Comparison of ENCODE assay signal across 9 cellular contexts in the genomic region with DNA sequence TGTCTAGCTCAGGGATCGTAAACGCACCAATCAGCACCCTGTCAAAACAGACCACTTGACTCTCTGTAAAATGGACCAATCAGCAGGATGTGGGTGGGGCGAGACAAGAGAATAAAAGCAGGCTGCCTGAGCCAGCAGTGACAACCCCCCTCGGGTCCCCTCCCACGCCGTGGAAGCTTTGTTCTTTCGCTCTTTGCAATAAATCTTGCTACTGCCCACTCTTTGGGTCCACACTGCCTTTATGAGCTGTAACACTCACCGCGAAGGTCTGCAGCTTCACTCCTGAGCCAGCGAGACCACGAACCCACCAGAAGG. TPM values are rescaled to one million over a fixed set of nuclear protein-coding genes. Genes with fewer than 3 reads are reported as not detected.
DNase-seq lines count a peak whose midpoint lies in the region; ATAC-seq, FAIRE-seq and TF ChIP-seq lines count a peak whose summit lies in the region.
"Not testable (repeated sequence)": the region's sequence is repeated elsewhere in the genome, so short reads cannot be mapped to it uniquely, and the experiment has no call there.
"Had no signal": no experiment of that assay in that cellular context is flagged by ENCODE, and none has a peak within 500 bp of the region (broad histone marks: within the 10 kb centered on the region; RNA-seq: fewer than 3 reads in every experiment).

No MANE protein-coding gene starts in this region.

- not testable (repeated sequence) for H2AK5ac ChIP-seq in neuronal stem cell (ENCODE audit: low read depth, low read length)

- not testable (repeated sequence) for H2BK120ac ChIP-seq in neuronal stem cell (ENCODE audit: low read depth, low read length)

- not testable (repeated sequence) for TF ChIP-seq CTCF in CD4-positive, alpha-beta T cell (IDR thresholded peaks at IDR 0.05); NB4 (IDR thresholded peaks at IDR 0.05; ENCODE audit: low read depth, low read length); K562 (IDR thresholded peaks at IDR 0.05 in 2 of 3, conservative IDR thresholded peaks at IDR 0.05 in 1 of 3; ENCODE audit: insufficient read depth in 2 of 3, low read depth in 1 of 3, low read length in 3 of 3)

- H3K9ac ChIP-seq in K562 (ENCODE audit: insufficient read depth in 1 of 2, low read depth in 2 of 2, low read length in 2 of 2); neuronal stem cell (ENCODE audit: low read depth, low read length, poor library complexity): not testable (repeated sequence)

- H3K14ac ChIP-seq in neuronal stem cell (ENCODE audit: low read length), result not testable (repeated sequence)

- not testable (repeated sequence) for H2BK15ac ChIP-seq in neuronal stem cell (ENCODE audit: low read length)

- not testable (repeated sequence) for H3K4me1 Mint-ChIP-seq in CD4-positive, alpha-beta T cell (ENCODE audit: low read depth)
- peaks cover 39% of the 10 kb centered on the region for H3K4me1 Mint-ChIP-seq in activated T-helper 1 cell treated with anti-CD3 and anti-CD28 coated beads, Interleukin-12 subunit alpha, Interleukin-12 subunit beta, Interleukin-2, Interleukin-4 antibody, amounts not matched to agents 30 ng/mL and 10 ng/mL and 1 ng/mL, durations not matched to agents 14 hours and 24 hours and 36 hours (ENCODE audit: low read depth)

- POLR2A ChIA-PET in CD4-positive, alpha-beta T cell (lab: Charles Lee), result not testable (repeated sequence)
- POLR2A ChIA-PET in K562 (lab: Yijun Ruan, JAX), result interaction anchor here (1.6 kb wide), 1 partner anchor 10 kb away, joined by 4 read pairs; no protein-coding TSS in a partner anchor

- H3K9me1 ChIP-seq in K562 (ENCODE audit: control insufficient read depth, insufficient read depth, low read length), result not testable (repeated sequence)

- in situ Hi-C loops in K562 (cut with MboI), result loop anchor here (25.0 kb wide), 2 partner anchors 187 to 437 kb away; a partner anchor contains a TSS

- intact Hi-C loops in CD4-positive, alpha-beta T cell (cut with DNase I, micrococcal nuclease), result loop anchor here (5.0 to 10.0 kb wide), 4 partner anchors 422 to 492 kb away; a partner anchor contains a TSS
- intact Hi-C loops in activated T-helper 1 cell treated with anti-CD3 and anti-CD28 coated beads, Interleukin-12 subunit alpha, Interleukin-12 subunit beta, Interleukin-2, Interleukin-4 antibody, amounts not matched to agents 30 ng/mL and 10 ng/mL and 1 ng/mL, durations not matched to agents 14 hours and 24 hours and 36 hours (cut with micrococcal nuclease), result loop anchor here (1.0 kb wide), 1 partner anchor 9 kb away; no protein-coding TSS in a partner anchor
- intact Hi-C loops in K562 (cut with micrococcal nuclease), result loop anchor here (5.0 to 10.0 kb wide), 2 partner anchors 182 to 270 kb away; a partner anchor contains a TSS

- not testable (repeated sequence) for H3K18ac ChIP-seq in neuronal stem cell (ENCODE audit: low read length)

- H2AFZ ChIP-seq in K562 (ENCODE audit: low read depth, low read length), result 0 out of 2 replicates have a peak overlapping the region, but pooled peaks have one; percentile 58
- H2AFZ ChIP-seq in neuronal stem cell (ENCODE audit: low read length), result peak overlapping the region; percentile 13

- peak overlapping the region; percentile 85 for H3K4me3 Mint-ChIP-seq in CD4-positive, alpha-beta T cell
- peak overlapping the region; percentile 80 for H3K4me3 Mint-ChIP-seq in activated T-helper 1 cell treated with anti-CD3 and anti-CD28 coated beads, Interleukin-12 subunit alpha, Interleukin-12 subunit beta, Interleukin-2, Interleukin-4 antibody, amounts not matched to agents 30 ng/mL and 10 ng/mL and 1 ng/mL, durations not matched to agents 14 hours and 24 hours and 36 hours

- not testable (repeated sequence) for H3K9me3 Mint-ChIP-seq in CD4-positive, alpha-beta T cell; activated T-helper 1 cell treated with anti-CD3 and anti-CD28 coated beads, Interleukin-12 subunit alpha, Interleukin-12 subunit beta, Interleukin-2, Interleukin-4 antibody, amounts not matched to agents 30 ng/mL and 10 ng/mL and 1 ng/mL, durations not matched to agents 14 hours and 24 hours and 36 hours

- not testable (repeated sequence) for H3K4ac ChIP-seq in neuronal stem cell (ENCODE audit: low read length)

- not testable (repeated sequence) for H3K27me3 Mint-ChIP-seq in CD4-positive, alpha-beta T cell; activated T-helper 1 cell treated with anti-CD3 and anti-CD28 coated beads, Interleukin-12 subunit alpha, Interleukin-12 subunit beta, Interleukin-2, Interleukin-4 antibody, amounts not matched to agents 30 ng/mL and 10 ng/mL and 1 ng/mL, durations not matched to agents 14 hours and 24 hours and 36 hours (ENCODE audit: insufficient read depth)

- not testable (repeated sequence) for H4K20me1 ChIP-seq in K562 (replicated peaks; ENCODE audit: control insufficient read depth, insufficient read depth, low read length)

- not testable (repeated sequence) for TF ChIP-seq POLR2A in NB4 (IDR thresholded peaks at IDR 0.05; ENCODE audit: extremely low read depth, insufficient read length)
- TF ChIP-seq POLR2A in K562 (conservative IDR thresholded peaks at IDR 0.05), result peak; percentile 51; the same call in 1 of the 2 replicates

- H4K8ac ChIP-seq in neuronal stem cell (ENCODE audit: low read depth, low read length), result not testable (repeated sequence)

- H3K27me3 ChIP-seq in CD4-positive, alpha-beta T cell (ENCODE audit: control insufficient read depth, insufficient read depth, low read length); neuronal stem cell (ENCODE audit: control insufficient read depth in 3 of 3, insufficient read depth in 3 of 3, low read depth in 1 of 3, low read length in 3 of 3): not testable (repeated sequence)
- peaks cover 2 to 10% of the 10 kb centered on the region in 2 experiments; a peak in 1 of 5 replicates for H3K27me3 ChIP-seq in K562 (ENCODE audit: control insufficient read depth in 2 of 2, insufficient read depth in 2 of 2, low read length in 2 of 2)

- H3K36me3 ChIP-seq in K562 (ENCODE audit: control insufficient read depth, insufficient read depth, low read length); neuronal stem cell (replicated peaks in 1 of 2; ENCODE audit: control insufficient read depth in 2 of 2, insufficient read depth in 2 of 2, low read length in 2 of 2): not testable (repeated sequence)

- peaks cover 6 to 26% of the 10 kb centered on the region in 2 experiments; a peak in 4 of 5 replicates for H3K4me1 ChIP-seq in K562 (replicated peaks in 1 of 2; ENCODE audit: control insufficient read depth in 2 of 2, insufficient read depth in 2 of 2, low read length in 2 of 2)
- H3K4me1 ChIP-seq in neuronal stem cell (ENCODE audit: control insufficient read depth in 2 of 2, insufficient read depth in 1 of 2, low read depth in 1 of 2, low read length in 2 of 2), result not testable (repeated sequence)

- peak in 6 of 10 experiments; percentile 10 to 30 (median 20) for DNase-seq in CD4-positive, alpha-beta T cell
- DNase-seq in NB4 (ENCODE audit: low read depth) (peak; percentile 36), T-helper 1 cell (peak in 3 of 5 donors; percentile 20 to 73 (median 34)), K562 (ENCODE audit: extremely low read depth in 1 of 4, low spot score in 3 of 4) (peak in 1 of 4 experiments; percentile 63)
- peak; percentile 37 to 39 for DNase-seq in activated CD4-positive, alpha-beta T cell treated with anti-CD3 and anti-CD28 coated beads, Interleukin-2, amount 50 U/mL, for 4 hours
- DNase-seq in activated T-helper 1 cell treated with anti-CD3 and anti-CD28 coated beads, Interleukin-12 subunit alpha, Interleukin-12 subunit beta, Interleukin-2, Interleukin-4 antibody, amounts not matched to agents 30 ng/mL and 10 ng/mL and 1 ng/mL, durations not matched to agents 14 hours and 24 hours and 36 hours (ENCODE audit: low spot score), result peak; percentile 26
- DNase-seq in neuronal stem cell (ENCODE audit: low spot score), result not testable (repeated sequence)
- DNase-seq in stimulated activated CD8-positive, alpha-beta memory T cell treated with anti-CD3 and anti-CD28 coated beads, Interleukin-12 subunit alpha, Interleukin-12 subunit beta, amount 100 ng/mL, for 1 hour (ENCODE audit: low read depth), result peak; percentile 12

- not testable (repeated sequence) for H4K91ac ChIP-seq in neuronal stem cell (ENCODE audit: low read depth, low read length, poor library complexity)

- H3K23ac ChIP-seq in neuronal stem cell (ENCODE audit: low read depth, low read length, poor library complexity), result not testable (repeated sequence)

- TF ChIP-seq RAD21 in K562 (CRISPR knock-in tag; conservative IDR thresholded peaks at IDR 0.05 in 1 of 2, IDR thresholded peaks at IDR 0.05 in 1 of 2), result not testable (repeated sequence)

- not testable (repeated sequence) for TF ChIP-seq EP300 in K562 (IDR thresholded peaks at IDR 0.05; ENCODE audit: low read length)

- H3K79me1 ChIP-seq in neuronal stem cell (ENCODE audit: low read depth, low read length), result not testable (repeated sequence)

- H3K79me2 ChIP-seq in K562 (ENCODE audit: control insufficient read depth, insufficient read depth, low read length), result not testable (repeated sequence)

- not testable (repeated sequence) for H3K9me3 ChIP-seq in CD4-positive, alpha-beta T cell (ENCODE audit: control insufficient read depth, low read length); K562 (replicated peaks; ENCODE audit: control insufficient read depth, insufficient read depth, low read depth, low read length); neuronal stem cell (replicated peaks in 1 of 2; ENCODE audit: control insufficient read depth in 2 of 2, insufficient read depth in 1 of 2, low read depth in 1 of 2, low read length in 2 of 2)

- H3K4me3 ChIP-seq in NB4 (ENCODE audit: low read depth, low read length); K562; neuronal stem cell (ENCODE audit: low read length in 2 of 2): not testable (repeated sequence)

- not testable (repeated sequence) for H3K4me2 ChIP-seq in K562 (ENCODE audit: insufficient read depth, low read length); neuronal stem cell (ENCODE audit: insufficient read depth, low read length, poor library complexity, severe bottlenecking)

- H2BK5ac ChIP-seq in neuronal stem cell (ENCODE audit: low read length), result not testable (repeated sequence)

- H3K36me3 Mint-ChIP-seq in CD4-positive, alpha-beta T cell (ENCODE audit: low read depth); activated T-helper 1 cell treated with anti-CD3 and anti-CD28 coated beads, Interleukin-12 subunit alpha, Interleukin-12 subunit beta, Interleukin-2, Interleukin-4 antibody, amounts not matched to agents 30 ng/mL and 10 ng/mL and 1 ng/mL, durations not matched to agents 14 hours and 24 hours and 36 hours (ENCODE audit: low read depth): not testable (repeated sequence)

- FAIRE-seq in K562 (lab: Jason Lieb, UNC), result peak; percentile 11

- WGBS in K562 (ENCODE audit: insufficient coverage, low coverage, missing lambda C conversion rate), result 18% methylated on average over 4 of the region's 11 CpGs
- no CpG with 5 or more reads among the region's 11 CpGs for WGBS in neuronal stem cell (ENCODE audit: extremely low coverage in 2 of 2, insufficient read length in 2 of 2, insufficient replicate concordance in 1 of 2), 2 donors

- BruUV-seq in K562 (replicated peaks; lab: Mats Ljungman, UMichigan), result not testable (repeated sequence)

- CTCF ChIA-PET in CD4-positive, alpha-beta T cell (lab: Charles Lee), result interaction anchor here (1.5 to 2.7 kb wide), 2 partner anchors 80 to 180 kb away, joined by 3 to 13 read pairs; no protein-coding TSS in a partner anchor
- CTCF ChIA-PET in K562 (lab: Yijun Ruan, JAX; ENCODE audit: low intra/inter-chr PET ratio), result not testable (repeated sequence)

- H2BK12ac ChIP-seq in neuronal stem cell (ENCODE audit: low read length), result not testable (repeated sequence)

- ATAC-seq in CD4-positive, alpha-beta T cell (ENCODE audit: poor library complexity); K562: not testable (repeated sequence)

- not testable (repeated sequence) for H3K27ac ChIP-seq in CD4-positive, alpha-beta T cell (ENCODE audit: low read depth, low read length); K562 (ENCODE audit: extremely low read depth, low read depth, low read length); neuronal stem cell (replicated peaks; ENCODE audit: low read length)

- H3K27ac Mint-ChIP-seq in CD4-positive, alpha-beta T cell, result not testable (repeated sequence)
- H3K27ac Mint-ChIP-seq in activated T-helper 1 cell treated with anti-CD3 and anti-CD28 coated beads, Interleukin-12 subunit alpha, Interleukin-12 subunit beta, Interleukin-2, Interleukin-4 antibody, amounts not matched to agents 30 ng/mL and 10 ng/mL and 1 ng/mL, durations not matched to agents 14 hours and 24 hours and 36 hours, result peak overlapping the region; percentile 80

RNA-seq across cellular contexts. Expression of a gene that starts 13.5 kb away (rescaled TPM):
- 10 to 100 TPM; 14.9 to 16.0 TPM for total RNA-seq in CD4-positive, alpha-beta T cell
- total RNA-seq in activated T-helper 1 cell treated with anti-CD3 and anti-CD28 coated beads, Interleukin-12 subunit alpha, Interleukin-12 subunit beta, Interleukin-2, Interleukin-4 antibody, amounts not matched to agents 30 ng/mL and 10 ng/mL and 1 ng/mL, durations not matched to agents 14 hours and 24 hours and 36 hours, result 33.2 and 34.2 TPM in 2 replicates
- 0.58 and 1.8 TPM in 2 replicates for total RNA-seq in K562 (2011; cell fraction: chromatin; rRNA removed; ENCODE audit: low replicate concordance)
- total RNA-seq in K562 (2011; cell fraction: nucleolus; rRNA removed), result 0.13 and 0.83 TPM in 2 replicates
- total RNA-seq in K562 (2011; cell fraction: nucleoplasm; rRNA removed), result 0.61 and 1.7 TPM in 2 replicates
- 0.09 TPM in 1 of 2 replicates, not detected in the other for total RNA-seq in K562 (2014; rRNA removed)
- total RNA-seq in K562 (2014; rRNA removed; fragmentation: Illumina TruSeq; extraction: Trizol), result not detected in 2 replicates
- not detected in 2 replicates for total RNA-seq in K562 (2015; rRNA removed; fragmentation: Illumina TruSeq; extraction: Trizol)
- total RNA-seq in K562 (2021), result 0.20 TPM in 1 of 2 replicates, not detected in the other
- 0.04 and 0.11 TPM in 2 replicates for polyA plus RNA-seq in K562 (2011; rRNA removed)
- polyA plus RNA-seq in K562 (2011; cell fraction: cytosol; rRNA removed), result 0.12 TPM in 1 of 2 replicates, not detected in the other
- polyA plus RNA-seq in K562 (2011; cell fraction: nucleus; rRNA removed), result 0.22 and 0.54 TPM in 2 replicates
- polyA plus RNA-seq in K562 (2012), result 0.03 and 0.10 TPM in 2 replicates
- not detected in 2 replicates for polyA plus RNA-seq in K562 (2014; fragmentation: Illumina TruSeq; extraction: Trizol)
- under 1 TPM in 1 of 2 experiments, not detected in 1; 0.13 TPM for polyA plus RNA-seq in K562 (2014; fragmentation: Nextera tagmentation; extraction: Ambion mirVana)
- polyA plus RNA-seq in K562 (2014; rRNA removed), result not detected in 2 replicates
- not detected in 2 replicates for polyA minus RNA-seq in K562 (2011; rRNA and poly(A)+ RNA removed)
- polyA minus RNA-seq in K562 (2011; cell fraction: cytosol; rRNA and poly(A)+ RNA removed), result not detected in 2 replicates
- polyA minus RNA-seq in K562 (2011; cell fraction: nucleus; rRNA and poly(A)+ RNA removed), result not detected in 2 replicates
- 0.54 TPM for polyA plus RNA-seq in neuronal stem cell (2013, experiment 1 of 2)
- polyA plus RNA-seq in neuronal stem cell (2013, experiment 2 of 2), result 0.48 TPM

RNA-seq across cellular contexts. Expression of a gene that starts 13.8 kb away (rescaled TPM):
- 1 to 10 TPM; 1.1 to 1.3 TPM for total RNA-seq in CD4-positive, alpha-beta T cell
- total RNA-seq in activated T-helper 1 cell treated with anti-CD3 and anti-CD28 coated beads, Interleukin-12 subunit alpha, Interleukin-12 subunit beta, Interleukin-2, Interleukin-4 antibody, amounts not matched to agents 30 ng/mL and 10 ng/mL and 1 ng/mL, durations not matched to agents 14 hours and 24 hours and 36 hours, result 5.6 and 7.3 TPM in 2 replicates
- 3.7 and 10.0 TPM in 2 replicates for total RNA-seq in K562 (2011; cell fraction: chromatin; rRNA removed; ENCODE audit: low replicate concordance)
- total RNA-seq in K562 (2011; cell fraction: nucleolus; rRNA removed), result 6.3 and 12.5 TPM in 2 replicates
- total RNA-seq in K562 (2011; cell fraction: nucleoplasm; rRNA removed), result 4.3 and 6.3 TPM in 2 replicates
- 0.68 and 2.0 TPM in 2 replicates for total RNA-seq in K562 (2014; rRNA removed)
- 0.61 and 0.65 TPM in 2 replicates for total RNA-seq in K562 (2014; rRNA removed; fragmentation: Illumina TruSeq; extraction: Trizol)
- total RNA-seq in K562 (2015; rRNA removed; fragmentation: Illumina TruSeq; extraction: Trizol), result 1.0 and 1.7 TPM in 2 replicates
- 2.2 and 2.8 TPM in 2 replicates for total RNA-seq in K562 (2021)
- 0.60 and 4.4 TPM in 2 replicates for polyA plus RNA-seq in K562 (2011; rRNA removed)
- polyA plus RNA-seq in K562 (2011; cell fraction: cytosol; rRNA removed), result 0.57 and 2.3 TPM in 2 replicates
- polyA plus RNA-seq in K562 (2011; cell fraction: nucleus; rRNA removed), result 8.2 and 24.8 TPM in 2 replicates
- polyA plus RNA-seq in K562 (2012), result 1.2 and 3.3 TPM in 2 replicates
- polyA plus RNA-seq in K562 (2014; fragmentation: Illumina TruSeq; extraction: Trizol), result 0.98 and 1.2 TPM in 2 replicates
- polyA plus RNA-seq in K562 (2014; fragmentation: Nextera tagmentation; extraction: Ambion mirVana), result under 1 TPM; 0.06 TPM
- polyA plus RNA-seq in K562 (2014; rRNA removed), result 1.3 and 3.1 TPM in 2 replicates
- polyA minus RNA-seq in K562 (2011; rRNA and poly(A)+ RNA removed), result 1.1 and 2.1 TPM in 2 replicates
- 2.2 TPM in 1 of 2 replicates, not detected in the other for polyA minus RNA-seq in K562 (2011; cell fraction: cytosol; rRNA and poly(A)+ RNA removed)
- polyA minus RNA-seq in K562 (2011; cell fraction: nucleus; rRNA and poly(A)+ RNA removed), result 3.6 and 18.4 TPM in 2 replicates
- 2.4 TPM for polyA plus RNA-seq in neuronal stem cell (2013, experiment 1 of 2)
- polyA plus RNA-seq in neuronal stem cell (2013, experiment 2 of 2), result 2.5 TPM
- total RNA-seq: dermis blood vessel endothelial cell had no signal

RNA-seq across cellular contexts. Expression of a gene that starts 39.6 kb away (rescaled TPM):
- total RNA-seq in CD4-positive, alpha-beta T cell, result 10 to 100 TPM; 59.3 to 62.6 TPM
- 34.3 and 36.6 TPM in 2 replicates for total RNA-seq in activated T-helper 1 cell treated with anti-CD3 and anti-CD28 coated beads, Interleukin-12 subunit alpha, Interleukin-12 subunit beta, Interleukin-2, Interleukin-4 antibody, amounts not matched to agents 30 ng/mL and 10 ng/mL and 1 ng/mL, durations not matched to agents 14 hours and 24 hours and 36 hours
- total RNA-seq in K562 (2011; cell fraction: chromatin; rRNA removed; ENCODE audit: low replicate concordance), result 47.2 and 114 TPM in 2 replicates
- 82.2 and 90.6 TPM in 2 replicates for total RNA-seq in K562 (2011; cell fraction: nucleolus; rRNA removed)
- total RNA-seq in K562 (2011; cell fraction: nucleoplasm; rRNA removed), result 50.4 and 59.2 TPM in 2 replicates
- 35.0 and 38.1 TPM in 2 replicates for total RNA-seq in K562 (2014; rRNA removed)
- total RNA-seq in K562 (2014; rRNA removed; fragmentation: Illumina TruSeq; extraction: Trizol), result 15.2 and 16.8 TPM in 2 replicates
- 23.6 and 24.4 TPM in 2 replicates for total RNA-seq in K562 (2015; rRNA removed; fragmentation: Illumina TruSeq; extraction: Trizol)
- total RNA-seq in K562 (2021), result 33.5 and 37.9 TPM in 2 replicates
- 14.0 and 14.1 TPM in 2 replicates for polyA plus RNA-seq in K562 (2011; rRNA removed)
- 14.0 and 32.8 TPM in 2 replicates for polyA plus RNA-seq in K562 (2011; cell fraction: cytosol; rRNA removed)
- polyA plus RNA-seq in K562 (2011; cell fraction: nucleus; rRNA removed), result 17.8 and 25.2 TPM in 2 replicates
- 22.3 and 36.1 TPM in 2 replicates for polyA plus RNA-seq in K562 (2012)
- polyA plus RNA-seq in K562 (2014; fragmentation: Illumina TruSeq; extraction: Trizol), result 24.9 and 28.4 TPM in 2 replicates
- 1 to 10 TPM; 2.2 to 2.4 TPM for polyA plus RNA-seq in K562 (2014; fragmentation: Nextera tagmentation; extraction: Ambion mirVana)
- 27.7 and 28.3 TPM in 2 replicates for polyA plus RNA-seq in K562 (2014; rRNA removed)
- 11.9 and 18.9 TPM in 2 replicates for polyA minus RNA-seq in K562 (2011; rRNA and poly(A)+ RNA removed)
- polyA minus RNA-seq in K562 (2011; cell fraction: cytosol; rRNA and poly(A)+ RNA removed), result 22.0 and 22.2 TPM in 2 replicates
- polyA minus RNA-seq in K562 (2011; cell fraction: nucleus; rRNA and poly(A)+ RNA removed), result 44.2 and 45.3 TPM in 2 replicates
- 14.6 TPM for polyA plus RNA-seq in neuronal stem cell (2013, experiment 1 of 2)
- polyA plus RNA-seq in neuronal stem cell (2013, experiment 2 of 2), result 15.0 TPM

RNA-seq across cellular contexts. Expression of a gene that starts 40.7 kb away (rescaled TPM):
- 10 to 100 TPM; 58.6 to 70.4 TPM for total RNA-seq in CD4-positive, alpha-beta T cell
- total RNA-seq in activated T-helper 1 cell treated with anti-CD3 and anti-CD28 coated beads, Interleukin-12 subunit alpha, Interleukin-12 subunit beta, Interleukin-2, Interleukin-4 antibody, amounts not matched to agents 30 ng/mL and 10 ng/mL and 1 ng/mL, durations not matched to agents 14 hours and 24 hours and 36 hours, result 162 and 164 TPM in 2 replicates
- 10.4 and 40.1 TPM in 2 replicates for total RNA-seq in K562 (2011; cell fraction: chromatin; rRNA removed; ENCODE audit: low replicate concordance)
- 65.7 and 75.7 TPM in 2 replicates for total RNA-seq in K562 (2011; cell fraction: nucleolus; rRNA removed)
- total RNA-seq in K562 (2011; cell fraction: nucleoplasm; rRNA removed), result 39.2 and 45.6 TPM in 2 replicates
- total RNA-seq in K562 (2014; rRNA removed), result 147 and 189 TPM in 2 replicates
- 57.6 and 86.8 TPM in 2 replicates for total RNA-seq in K562 (2014; rRNA removed; fragmentation: Illumina TruSeq; extraction: Trizol)
- 104 and 111 TPM in 2 replicates for total RNA-seq in K562 (2015; rRNA removed; fragmentation: Illumina TruSeq; extraction: Trizol)
- total RNA-seq in K562 (2021), result 99.4 and 104 TPM in 2 replicates
- polyA plus RNA-seq in K562 (2011; rRNA removed), result 146 and 161 TPM in 2 replicates
- 295 and 471 TPM in 2 replicates for polyA plus RNA-seq in K562 (2011; cell fraction: cytosol; rRNA removed)
- 117 and 133 TPM in 2 replicates for polyA plus RNA-seq in K562 (2011; cell fraction: nucleus; rRNA removed)
- polyA plus RNA-seq in K562 (2012), result 198 and 206 TPM in 2 replicates
- 113 and 154 TPM in 2 replicates for polyA plus RNA-seq in K562 (2014; fragmentation: Illumina TruSeq; extraction: Trizol)
- polyA plus RNA-seq in K562 (2014; fragmentation: Nextera tagmentation; extraction: Ambion mirVana), result 100 to 1,000 TPM; 104 to 122 TPM
- 182 and 250 TPM in 2 replicates for polyA plus RNA-seq in K562 (2014; rRNA removed)
- polyA minus RNA-seq in K562 (2011; rRNA and poly(A)+ RNA removed), result 67.2 and 95.6 TPM in 2 replicates
- polyA minus RNA-seq in K562 (2011; cell fraction: cytosol; rRNA and poly(A)+ RNA removed), result 68.9 and 80.4 TPM in 2 replicates
- 16.6 and 19.4 TPM in 2 replicates for polyA minus RNA-seq in K562 (2011; cell fraction: nucleus; rRNA and poly(A)+ RNA removed)
- polyA plus RNA-seq in neuronal stem cell (2013, experiment 1 of 2), result 93.4 TPM
- 91.2 TPM for polyA plus RNA-seq in neuronal stem cell (2013, experiment 2 of 2)

RNA-seq across cellular contexts. Expression of a gene that starts 49.6 kb away (rescaled TPM):
- total RNA-seq in CD4-positive, alpha-beta T cell, result under 1 TPM; 0.28 to 0.49 TPM
- total RNA-seq in activated T-helper 1 cell treated with anti-CD3 and anti-CD28 coated beads, Interleukin-12 subunit alpha, Interleukin-12 subunit beta, Interleukin-2, Interleukin-4 antibody, amounts not matched to agents 30 ng/mL and 10 ng/mL and 1 ng/mL, durations not matched to agents 14 hours and 24 hours and 36 hours, result 0.83 and 0.93 TPM in 2 replicates
- total RNA-seq in K562 (2011; cell fraction: chromatin; rRNA removed; ENCODE audit: low replicate concordance), result not detected in 2 replicates
- 0.79 and 1.2 TPM in 2 replicates for total RNA-seq in K562 (2011; cell fraction: nucleolus; rRNA removed)
- 0.44 TPM in 1 of 2 replicates, not detected in the other for total RNA-seq in K562 (2011; cell fraction: nucleoplasm; rRNA removed)
- total RNA-seq in K562 (2014; rRNA removed) (0.09 and 0.12 TPM in 2 replicates), K562 (2014; rRNA removed; fragmentation: Illumina TruSeq; extraction: Trizol) (not detected in 2 replicates), K562 (2015; rRNA removed; fragmentation: Illumina TruSeq; extraction: Trizol) (not detected in 2 replicates), K562 (2021) (0.13 and 0.16 TPM in 2 replicates)
- polyA plus RNA-seq in K562 (2011; rRNA removed) (0.05 and 0.20 TPM in 2 replicates), K562 (2014; fragmentation: Illumina TruSeq; extraction: Trizol) (not detected in 2 replicates), K562 (2014; fragmentation: Nextera tagmentation; extraction: Ambion mirVana) (not detected), K562 (2014; rRNA removed) (0.12 TPM in 1 of 2 replicates, not detected in the other)
- polyA plus RNA-seq in K562 (2011; cell fraction: cytosol; rRNA removed), result 0.28 and 0.65 TPM in 2 replicates
- polyA plus RNA-seq in K562 (2011; cell fraction: nucleus; rRNA removed), result 0.20 and 0.71 TPM in 2 replicates
- polyA plus RNA-seq in K562 (2012), result 0.12 and 1.1 TPM in 2 replicates
- 0.14 TPM in 1 of 2 replicates, not detected in the other for polyA minus RNA-seq in K562 (2011; rRNA and poly(A)+ RNA removed)
- polyA minus RNA-seq in K562 (2011; cell fraction: cytosol; rRNA and poly(A)+ RNA removed), result 0.95 TPM in 1 of 2 replicates, not detected in the other
- 0.22 TPM in 1 of 2 replicates, not detected in the other for polyA minus RNA-seq in K562 (2011; cell fraction: nucleus; rRNA and poly(A)+ RNA removed)
- 0.32 TPM for polyA plus RNA-seq in neuronal stem cell (2013, experiment 1 of 2)
- 0.30 TPM for polyA plus RNA-seq in neuronal stem cell (2013, experiment 2 of 2)

Comparison
In these comparisons a context has a peak if more than half of its experiments do, and no peak if none do; other contexts are left out.
1. RNA of a gene that starts 13.5 kb away (total RNA-seq): 33.2 to 34.2 TPM in activated T-helper 1 cell treated with anti-CD3 and anti-CD28 coated beads, Interleukin-12 subunit alpha, Interleukin-12 subunit beta, Interleukin-2, Interleukin-4 antibody, amounts not matched to agents 30 ng/mL and 10 ng/mL and 1 ng/mL, durations not matched to agents 14 hours and 24 hours and 36 hours and 14.9 to 16.0 TPM in CD4-positive, alpha-beta T cell; 0.09 to 1.8 TPM in K562; every median in the first group is over 4 times any median in the second.